ENCODE assay signal across 8 cellular contexts in the genomic region with DNA sequence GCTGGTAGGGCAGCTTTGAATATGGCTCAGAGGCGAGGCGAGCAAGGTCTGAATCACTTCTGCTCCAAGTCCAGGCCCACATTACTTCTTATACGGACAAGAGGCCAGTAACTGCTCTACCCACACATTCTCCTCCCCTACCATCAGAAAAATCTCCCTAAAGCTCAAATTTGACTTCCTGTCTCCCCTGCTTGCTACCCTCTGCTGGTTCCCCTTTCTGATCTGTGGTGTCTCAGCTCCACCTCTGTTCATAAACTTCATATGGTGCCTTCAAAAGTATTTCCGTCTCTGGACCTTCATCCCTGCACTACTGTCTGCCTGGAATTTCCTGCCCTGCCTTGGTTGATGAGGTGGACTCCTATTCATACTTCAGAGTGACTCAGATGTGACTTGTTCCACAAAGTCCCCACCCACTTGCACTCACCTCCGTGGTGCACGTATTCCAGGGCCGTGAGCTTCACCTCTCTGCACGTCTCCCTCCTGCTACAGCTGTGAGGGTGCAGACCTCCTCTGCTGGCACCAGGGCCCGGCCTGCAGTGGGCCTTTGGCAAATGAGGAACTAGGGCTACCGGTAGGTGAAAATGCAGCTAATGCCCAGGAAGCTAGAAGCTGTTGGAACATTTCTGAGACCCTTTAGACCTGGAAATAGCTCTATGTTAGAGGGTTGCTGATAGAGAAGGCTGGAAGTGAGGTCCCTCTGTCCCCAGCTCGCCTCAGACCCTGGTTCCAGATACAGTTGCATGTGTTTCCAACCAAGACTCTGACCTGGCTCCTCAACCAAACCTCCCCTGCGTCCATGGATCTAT. TPM values are rescaled to one million over a fixed set of nuclear protein-coding genes. Genes with fewer than 3 reads are reported as not detected.
A peak's percentile ranks its signal among the peaks of the same experiment; 100 is the strongest.
DNase-seq lines count a peak whose midpoint lies in the region; ATAC-seq and TF ChIP-seq lines count a peak whose summit lies in the region.

No MANE protein-coding gene starts in this region.

- peak overlapping the region; percentile 89 for H3K27ac ChIP-seq in foreskin keratinocyte

- peaks cover 25% of the 10 kb centered on the region for H3K4me1 ChIP-seq in foreskin keratinocyte

- no peaks in the 10 kb centered on the region for H3K27me3 ChIP-seq in foreskin keratinocyte

- ATAC-seq in GM18498 (IDR thresholded peaks at IDR 0.05; ENCODE audit: unreplicated experiment) (peak; percentile 72), HG02642 (IDR thresholded peaks at IDR 0.05; ENCODE audit: poor library complexity, unreplicated experiment) (peak; percentile 71), foreskin keratinocyte (peak; percentile 98)

- DNase-seq in NCI-H226, result peak; percentile 90
- DNase-seq in activated CD8-positive, alpha-beta memory T cell treated with anti-CD3 and anti-CD28 coated beads for 4 hours (ENCODE audit: low read depth in 2 of 2), result peak; percentile 43 to 72
- peak; percentile 98 to 99 for DNase-seq in foreskin keratinocyte
- DNase-seq in stimulated activated CD4-positive, alpha-beta T cell treated with anti-CD3 and anti-CD28 coated beads, TNF-alpha, amount 100 ng/mL, for 4 hours (ENCODE audit: low read depth in 3 of 3), result peak; percentile 34 to 64 (median 62)
- DNase-seq in NCI-H345 treated with DMSO at 0.1 percent for 48 hours (lab: John Stamatoyannopoulos, UW; ENCODE audit: unreplicated experiment), result no peak
- DNase-seq in NCI-H2107 treated with DMSO at 0.1 percent for 48 hours (lab: John Stamatoyannopoulos, UW; ENCODE audit: unreplicated experiment), result no peak

- peak; percentile 53 for TF ChIP-seq CTCF in foreskin keratinocyte (conservative IDR thresholded peaks at IDR 0.05)

RNA-seq across cellular contexts. Expression of a gene that starts 24.6 kb away (rescaled TPM):
- 67.3 and 68.2 TPM in 2 replicates for total RNA-seq in foreskin keratinocyte
- 37.8 and 42.1 TPM in 2 replicates for polyA plus RNA-seq in foreskin keratinocyte

RNA-seq across cellular contexts. Expression of a gene that starts 41.0 kb away (rescaled TPM):
- total RNA-seq in foreskin keratinocyte, result 7,809 and 8,573 TPM in 2 replicates
- 12,196 and 12,994 TPM in 2 replicates for polyA plus RNA-seq in foreskin keratinocyte

Comparison
In these comparisons a context has a peak if more than half of its experiments do, and no peak if none do; other contexts are left out.
1. DNase-seq: peak in NCI-H226 (single experiment), activated CD8-positive, alpha-beta memory T cell treated with anti-CD3 and anti-CD28 coated beads for 4 hours (2 of 2), foreskin keratinocyte (2 of 2) and stimulated activated CD4-positive, alpha-beta T cell treated with anti-CD3 and anti-CD28 coated beads, TNF-alpha, amount 100 ng/mL, for 4 hours (3 of 3); none in NCI-H345 treated with DMSO at 0.1 percent for 48 hours (single experiment) and NCI-H2107 treated with DMSO at 0.1 percent for 48 hours (single experiment).
2. Peak in every context shown above with its lines, with median percentiles within 50 percentile points of each other: ATAC-seq.